In genomic region chr15:83644453-83644852, GRCh38 we compare ENCODE assay signal across 3 cellular contexts.
TF ChIP-seq lines count a peak whose summit lies in the region.

No MANE protein-coding gene starts in this region.

TF ChIP-seq in HepG2, 621 proteins besides CTCF, POLR2A, EP300 and RAD21:
- TF ChIP-seq CREB1 (IDR thresholded peaks at IDR 0.05): peak; percentile 46
- TF ChIP-seq CREB1 (CRISPR knock-in tag; IDR thresholded peaks at IDR 0.05): no peak
- TF ChIP-seq MAFF (IDR thresholded peaks at IDR 0.05; ENCODE audit: low read depth, low read length): peak; percentile 66
- TF ChIP-seq ZBTB20 (CRISPR knock-in tag; IDR thresholded peaks at IDR 0.05; ENCODE audit: borderline replicate concordance, low read depth): no peak
- TF ChIP-seq KDM5A (IDR thresholded peaks at IDR 0.05; ENCODE audit: borderline replicate concordance, low read length): no peak
- TF ChIP-seq MAFK (conservative IDR thresholded peaks at IDR 0.05 in 1 of 2, IDR thresholded peaks at IDR 0.05 in 1 of 2; ENCODE audit: low read length in 2 of 2): peak; percentile 48 to 71; a peak in 3 of 4 replicates

TF ChIP-seq in K562, 482 proteins besides CTCF, POLR2A, EP300 and RAD21:
- TF ChIP-seq ATF3 (IDR thresholded peaks at IDR 0.05) (peak; percentile 36; the same call in 1 of the 2 replicates), ATF3 (CRISPR knock-in tag; conservative IDR thresholded peaks at IDR 0.05) (no peak), C11orf30 (IDR thresholded peaks at IDR 0.05; ENCODE audit: low read depth) (peak; percentile 33; the same call in 1 of the 2 replicates), ZNF316 (IDR thresholded peaks at IDR 0.05) (peak; percentile 51), ETS1 (conservative IDR thresholded peaks at IDR 0.05; ENCODE audit: control insufficient read depth, low read depth, low read length) (no peak), E2F5 (CRISPR knock-in tag; IDR thresholded peaks at IDR 0.05) (no peak), MAFG (tag; conservative IDR thresholded peaks at IDR 0.05) (0 out of 2 replicates have a peak, but pooled peaks have one; percentile 20)
- TF ChIP-seq, protein P1, sequence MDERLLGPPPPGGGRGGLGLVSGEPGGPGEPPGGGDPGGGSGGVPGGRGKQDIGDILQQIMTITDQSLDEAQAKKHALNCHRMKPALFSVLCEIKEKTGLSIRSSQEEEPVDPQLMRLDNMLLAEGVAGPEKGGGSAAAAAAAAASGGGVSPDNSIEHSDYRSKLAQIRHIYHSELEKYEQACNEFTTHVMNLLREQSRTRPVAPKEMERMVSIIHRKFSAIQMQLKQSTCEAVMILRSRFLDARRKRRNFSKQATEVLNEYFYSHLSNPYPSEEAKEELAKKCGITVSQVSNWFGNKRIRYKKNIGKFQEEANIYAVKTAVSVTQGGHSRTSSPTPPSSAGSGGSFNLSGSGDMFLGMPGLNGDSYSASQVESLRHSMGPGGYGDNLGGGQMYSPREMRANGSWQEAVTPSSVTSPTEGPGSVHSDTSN (CRISPR knock-in tag; IDR thresholded peaks at IDR 0.05; ENCODE audit: low read depth): no peak
- TF ChIP-seq, protein P1 (tag; conservative IDR thresholded peaks at IDR 0.05; ENCODE audit: low read depth): no peak

TF ChIP-seq in endothelial cell of umbilical vein, 7 proteins besides CTCF, POLR2A, EP300 and RAD21:
- TF ChIP-seq JUN (IDR thresholded peaks at IDR 0.05; ENCODE audit: borderline replicate concordance, insufficient read depth, insufficient read length, low read depth): peak; percentile 36
- no peak for TF ChIP-seq MYC (IDR thresholded peaks at IDR 0.05; ENCODE audit: low read depth, low read length)
